In the genomic region with DNA sequence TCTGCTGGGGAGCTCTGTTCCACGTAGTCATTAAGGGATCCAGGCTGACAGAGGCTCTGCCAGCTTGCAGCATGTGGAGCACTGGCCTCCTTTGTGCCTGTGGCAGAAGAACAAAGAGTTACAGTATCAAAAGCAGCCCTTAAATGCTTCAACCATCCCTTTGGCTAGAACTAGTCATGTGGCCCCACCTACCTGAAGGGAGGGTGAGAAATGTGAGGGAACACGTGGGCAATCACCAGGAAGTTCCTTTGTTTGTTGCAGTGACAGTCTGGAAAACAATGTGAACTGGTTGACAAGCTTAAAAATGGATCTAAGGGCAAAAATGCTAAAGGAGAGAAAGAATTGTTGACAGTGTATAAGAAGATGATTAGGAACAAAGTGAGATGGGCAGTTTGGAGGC, we compare ENCODE assay signal across 18 cellular contexts.
"Had no signal": no experiment of that assay in that cellular context is flagged by ENCODE, and none has a peak within 500 bp of the region (broad histone marks: within the 10 kb centered on the region; RNA-seq: fewer than 3 reads in every experiment).

No MANE protein-coding gene starts in this region.

- H3K4me3 ChIP-seq: adrenal gland, dorsolateral prefrontal cortex, esophagus squamous epithelium, prostate gland, transverse colon, uterus had no signal

- H3K27me3 Mint-ChIP-seq: activated CD4-positive, alpha-beta T cell treated with anti-CD3 and anti-CD28 coated beads for 36 hours; naive thymus-derived CD4-positive, alpha-beta T cell; stimulated activated naive CD8-positive, alpha-beta T cell treated with anti-CD3 and anti-CD28 coated beads, Interleukin-15, Interleukin-2, amounts not matched to agents 100 ng/mL and 50 ng/mL, for 24 hours had no signal

- H3K27me3 ChIP-seq: adrenal gland, dorsolateral prefrontal cortex, esophagus squamous epithelium, transverse colon, uterus had no signal

- H3K36me3 ChIP-seq: adrenal gland, esophagus squamous epithelium, prostate gland, transverse colon, uterus had no signal

- H3K4me3 Mint-ChIP-seq: activated CD4-positive, alpha-beta T cell treated with anti-CD3 and anti-CD28 coated beads for 36 hours; naive thymus-derived CD4-positive, alpha-beta T cell; stimulated activated naive CD8-positive, alpha-beta T cell treated with anti-CD3 and anti-CD28 coated beads, Interleukin-15, Interleukin-2, amounts not matched to agents 100 ng/mL and 50 ng/mL, for 24 hours had no signal

- H3K9me3 ChIP-seq: prostate gland, transverse colon, uterus had no signal

- H3K4me1 Mint-ChIP-seq: activated CD4-positive, alpha-beta T cell treated with anti-CD3 and anti-CD28 coated beads for 36 hours; naive thymus-derived CD4-positive, alpha-beta T cell had no signal

- DNase-seq: activated CD4-positive, alpha-beta T cell treated with anti-CD3 and anti-CD28 coated beads for 36 hours; activated CD4-positive, alpha-beta T cell treated with anti-CD3 and anti-CD28 coated beads, Interleukin-2, amount 50 U/mL, for 48 hours; activated gamma-delta T cell treated with Interleukin-2 at 50 U/mL for 16 hours; adrenal gland; dorsolateral prefrontal cortex; esophagus squamous epithelium; glutamatergic neuron; kidney glomerular epithelial cell; left ventricle myocardium superior; mesenchymal stem cell; naive thymus-derived CD4-positive, alpha-beta T cell; right cardiac atrium; SW 1271; transverse colon; uterus had no signal

- H3K27ac Mint-ChIP-seq: activated CD4-positive, alpha-beta T cell treated with anti-CD3 and anti-CD28 coated beads for 36 hours; activated naive CD4-positive, alpha-beta T cell treated with anti-CD3 and anti-CD28 coated beads, Interleukin-2, amount 50 U/mL, for 72 hours; naive thymus-derived CD4-positive, alpha-beta T cell; stimulated activated naive CD8-positive, alpha-beta T cell treated with anti-CD3 and anti-CD28 coated beads, Interleukin-15, Interleukin-2, amounts not matched to agents 100 ng/mL and 50 ng/mL, for 24 hours had no signal

- ATAC-seq: activated CD4-positive, alpha-beta T cell treated with anti-CD3 and anti-CD28 coated beads for 36 hours; activated naive CD4-positive, alpha-beta T cell treated with anti-CD3 and anti-CD28 coated beads, Interleukin-2, amount 50 U/mL, for 72 hours; left ventricle myocardium superior; naive thymus-derived CD4-positive, alpha-beta T cell; right cardiac atrium had no signal

- H3K4me1 ChIP-seq: adrenal gland, esophagus squamous epithelium, prostate gland, transverse colon, uterus had no signal

- H3K27ac ChIP-seq: adrenal gland, dorsolateral prefrontal cortex, esophagus squamous epithelium, prostate gland, transverse colon, uterus had no signal

- H3K36me3 Mint-ChIP-seq: naive thymus-derived CD4-positive, alpha-beta T cell had no signal
